Comparison of ENCODE assay signal across 25 cellular contexts in the genomic region with DNA sequence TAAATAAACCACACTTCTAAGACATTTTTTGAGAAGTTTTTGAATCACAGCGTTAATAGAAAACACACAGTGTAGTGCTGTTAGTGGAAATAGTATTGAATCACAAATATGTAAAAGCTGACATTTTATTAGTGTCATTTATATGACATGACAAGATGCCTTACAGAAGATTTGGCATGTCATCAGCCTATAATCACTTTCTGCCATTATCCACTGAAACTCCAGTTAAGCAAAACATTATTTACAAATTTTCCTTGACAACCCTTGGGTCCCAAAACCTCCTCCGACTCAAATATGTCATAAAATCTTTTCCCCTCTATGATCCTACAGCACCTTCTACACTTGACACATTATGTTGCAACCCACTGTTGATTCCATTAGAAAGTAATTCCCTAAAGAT.
"Had no signal": no experiment of that assay in that cellular context is flagged by ENCODE, and none has a peak within 500 bp of the region (broad histone marks: within the 10 kb centered on the region; RNA-seq: fewer than 3 reads in every experiment).

No MANE protein-coding gene starts in this region.

- H3K27me3 ChIP-seq: colonic mucosa, dorsolateral prefrontal cortex, esophagus muscularis mucosa, esophagus squamous epithelium, foreskin keratinocyte, gastrocnemius medialis, gastroesophageal sphincter, heart left ventricle, heart right ventricle had no signal

- FAIRE-seq: endothelial cell of umbilical vein had no signal

- ATAC-seq: effector memory CD8-positive, alpha-beta T cell; esophagus mucosa; foreskin keratinocyte; gastrocnemius medialis; gastroesophageal sphincter; heart left ventricle; heart right ventricle had no signal

- H3K36me3 ChIP-seq: colonic mucosa, esophagus muscularis mucosa, esophagus squamous epithelium, gastrocnemius medialis, gastroesophageal sphincter, heart left ventricle, heart right ventricle had no signal

- H3K27ac ChIP-seq: colonic mucosa, coronary artery, dorsolateral prefrontal cortex, epithelial cell of prostate, esophagus muscularis mucosa, esophagus squamous epithelium, foreskin keratinocyte, gastrocnemius medialis, gastroesophageal sphincter, heart left ventricle, heart right ventricle had no signal

- H3K4me1 ChIP-seq: colonic mucosa, esophagus muscularis mucosa, esophagus squamous epithelium, foreskin keratinocyte, gastrocnemius medialis, gastroesophageal sphincter, heart left ventricle, heart right ventricle had no signal

- H3K9me3 ChIP-seq: colonic mucosa, esophagus muscularis mucosa, esophagus squamous epithelium, gastrocnemius medialis, gastroesophageal sphincter, heart left ventricle, heart right ventricle had no signal

- H3K4me3 ChIP-seq: colonic mucosa, coronary artery, dorsolateral prefrontal cortex, esophagus muscularis mucosa, esophagus squamous epithelium, gastrocnemius medialis, gastroesophageal sphincter, heart left ventricle, heart right ventricle had no signal

- DNase-seq: colonic mucosa; cortex of kidney; dermis blood vessel endothelial cell; dorsolateral prefrontal cortex; effector CD4-positive, alpha-beta T cell; effector CD8-positive, alpha-beta T cell; effector memory CD4-positive, alpha-beta T cell; effector memory CD8-positive, alpha-beta T cell; endodermal cell; erythroblast; esophagus squamous epithelium; foreskin fibroblast; foreskin keratinocyte; foreskin melanocyte; gastrocnemius medialis; glutamatergic neuron; head of caudate nucleus; heart left ventricle; heart right ventricle had no signal
